8 cellular contexts compared by ENCODE assay signal in genomic region chr1:38990401-38990745, GRCh38. TPM values are rescaled to one million over a fixed set of nuclear protein-coding genes. Genes with fewer than 3 reads are reported as not detected.
DNase-seq lines count a peak whose midpoint lies in the region; TF ChIP-seq lines count a peak whose summit lies in the region.

No MANE protein-coding gene starts in this region.

- peaks cover 35% of the 10 kb centered on the region for H3K36me3 ChIP-seq in NT2/D1 (ENCODE audit: insufficient read depth, insufficient read length, low read length)
- H3K36me3 ChIP-seq in neural cell (ENCODE audit: insufficient read depth, low read length), result no peaks in the 10 kb centered on the region

- TF ChIP-seq RAD21 in neural cell (conservative IDR thresholded peaks at IDR 0.05), result no peak

- peak overlapping the region; percentile 87 for H2AFZ ChIP-seq in neural cell (ENCODE audit: low read depth, low read length)

- H3K4me1 ChIP-seq in NT2/D1 (ENCODE audit: insufficient read depth, insufficient read length), result peaks cover 9% of the 10 kb centered on the region

- no peaks in the 10 kb centered on the region for H3K9me2 ChIP-seq in neural cell (ENCODE audit: insufficient read depth, low read length)

- H3K9me3 ChIP-seq in NT2/D1 (ENCODE audit: insufficient read depth, low read length) (no peaks in the 10 kb centered on the region), neural cell (ENCODE audit: low read length) (no peaks in the 10 kb centered on the region)

- peaks cover 7% of the 10 kb centered on the region for H3F3A ChIP-seq in neural cell (ENCODE audit: insufficient read depth, low read length, poor library complexity, severe bottlenecking)

- H3K4me3 ChIP-seq in NT2/D1 (ENCODE audit: insufficient read length, low read depth), result peak overlapping the region; percentile 1
- peak overlapping the region in 58 of 59 donors; percentile 71 to 100 (median 91) for H3K4me3 ChIP-seq in dorsolateral prefrontal cortex
- H3K4me3 ChIP-seq in neural cell (ENCODE audit: low read length), result peak overlapping the region; percentile 72

- TF ChIP-seq EP300 in neural cell (conservative IDR thresholded peaks at IDR 0.05; ENCODE audit: poor library complexity, severe bottlenecking), result no peak

- peaks cover 41% of the 10 kb centered on the region for H3K79me2 ChIP-seq in neural cell (replicated peaks; ENCODE audit: insufficient read depth, low read length)

- no peaks in the 10 kb centered on the region for H3K27me3 ChIP-seq in NT2/D1 (ENCODE audit: insufficient read depth, insufficient read length)
- H3K27me3 ChIP-seq in dorsolateral prefrontal cortex, result no peaks in the 10 kb centered on the region
- no peaks in the 10 kb centered on the region for H3K27me3 ChIP-seq in neural cell (ENCODE audit: insufficient read depth, low read depth, low read length)

- H3K9ac ChIP-seq in NT2/D1 (ENCODE audit: insufficient read length, low read depth) (peak overlapping the region; percentile 72), neural cell (ENCODE audit: low read length) (peak overlapping the region; percentile 92)

- DNase-seq in NCI-H2171 treated with DMSO at 0.1 percent for 48 hours (lab: John Stamatoyannopoulos, UW) (peak; percentile 58), NCI-H2171 (lab: John Stamatoyannopoulos, UW) (no peak), NT2/D1 (ENCODE audit: low read depth, low spot score) (no peak), dorsolateral prefrontal cortex (no peak), ecto neural progenitor cell (ENCODE audit: low spot score) (no peak), NCI-H2081 (lab: John Stamatoyannopoulos, UW) (no peak)
- DNase-seq in stimulated activated naive CD4-positive, alpha-beta T cell treated with Interleukin-2 at 50 U/mL for 16 hours (lab: John Stamatoyannopoulos, UW), result no peak

- H4K20me1 ChIP-seq in neural cell (ENCODE audit: insufficient read depth), result peaks cover 7% of the 10 kb centered on the region

- H3K4me2 ChIP-seq in neural cell (ENCODE audit: low read length), result peak overlapping the region; percentile 74

- peak overlapping the region; percentile 63 to 99 (median 94) for H3K27ac ChIP-seq in dorsolateral prefrontal cortex
- peak overlapping the region; percentile 93 for H3K27ac ChIP-seq in neural cell (ENCODE audit: low read length)

- no peak for TF ChIP-seq CTCF in dorsolateral prefrontal cortex (IDR thresholded peaks at IDR 0.05 in 54 of 56, conservative IDR thresholded peaks at IDR 0.05 in 2 of 56; ENCODE audit: low read depth in 1 of 56, partially characterized antibody in 56 of 56)
- TF ChIP-seq CTCF in neural cell (IDR thresholded peaks at IDR 0.05; ENCODE audit: poor library complexity, severe bottlenecking), result no peak

- intact Hi-C loops in dorsolateral prefrontal cortex (cut with DNase I), result loop anchor here (5.0 to 10.0 kb wide), 5 partner anchors 37 to 136 kb away; partner anchors contain the start of genes NDUFS5 (in 2 of the 2), MYCBP (in 1 of the 2) and RRAGC (in 1 of the 2)

TF ChIP-seq in neural cell, 6 proteins besides CTCF, POLR2A, EP300 and RAD21:
- TF ChIP-seq TAF1 (IDR thresholded peaks at IDR 0.05; ENCODE audit: low read depth), result peak; percentile 10
- TF ChIP-seq POLR2AphosphoS5 (IDR thresholded peaks at IDR 0.05), result no peak

RNA-seq across cellular contexts. Expression of gene AKIRIN1, which starts 0.7 kb away (rescaled TPM):
- total RNA-seq in dorsolateral prefrontal cortex, result 100 to 1,000 TPM in 3 of 120 experiments, 10 to 100 TPM in 117; 53.3 to 106 (median 71.4) TPM
- 179 and 181 TPM in 2 replicates for polyA plus RNA-seq in neural cell
- 110 and 122 TPM in 2 replicates for polyA minus RNA-seq in neural cell

RNA-seq across cellular contexts. Expression of gene NDUFS5, which starts 35.8 kb away (rescaled TPM):
- total RNA-seq in dorsolateral prefrontal cortex, result 100 to 1,000 TPM; 129 to 361 (median 263) TPM
- 848 and 1,398 TPM in 2 replicates for polyA plus RNA-seq in neural cell
- polyA minus RNA-seq in neural cell, result 252 and 303 TPM in 2 replicates

RNA-seq across cellular contexts. Expression of gene RHBDL2, which starts 48.7 kb away (rescaled TPM):
- total RNA-seq in dorsolateral prefrontal cortex, result 10 to 100 TPM in 31 of 120 experiments, 1 to 10 TPM in 89; 1.0 to 34.7 (median 6.8) TPM
- not detected in 2 replicates for polyA plus RNA-seq in neural cell
- polyA minus RNA-seq in neural cell, result not detected in 2 replicates

Comparison
In these comparisons a context has a peak if more than half of its experiments do, and no peak if none do; other contexts are left out.
1. H3K4me3 ChIP-seq: peak in every context shown above with its lines; median percentile 91 in dorsolateral prefrontal cortex; 72 in neural cell; 1 in NT2/D1.